8 cellular contexts compared by ENCODE assay signal in genomic region chrX:154804957-154805695, GRCh38. TPM values are rescaled to one million over a fixed set of nuclear protein-coding genes. Genes with fewer than 3 reads are reported as not detected.
DNase-seq lines count a peak whose midpoint lies in the region; ATAC-seq, FAIRE-seq and TF ChIP-seq lines count a peak whose summit lies in the region.

Gene MPP1 (minus strand): TSS chrX:154805485. CDS start chrX:154805373, 112 bp downstream.

- H2AFZ ChIP-seq in keratinocyte (ENCODE audit: control insufficient read depth, low read length) = peak within 1 kb of the TSS; percentile 78

- no peak for FAIRE-seq in keratinocyte (lab: Jason Lieb, UNC)

- ATAC-seq in HG02763 (IDR thresholded peaks at IDR 0.05; ENCODE audit: unreplicated experiment) = peak; percentile 91
- ATAC-seq in activated CD4-positive, CD25-positive, alpha-beta regulatory T cell treated with anti-CD3 and anti-CD28 coated beads, Interleukin-2, amount 50 U/mL, for 24 hours = peak; percentile 81 to 82

- H3K4me3 ChIP-seq in keratinocyte (ENCODE audit: control insufficient read depth in 2 of 3, extremely low read depth in 1 of 3, insufficient read depth in 2 of 3, low read depth in 1 of 3, low read length in 3 of 3) = peak within 1 kb of the TSS; percentile 46 to 66 (median 52)

- dilution Hi-C loops in keratinocyte (cut with MboI; ENCODE audit: extremely low pct_ligation_motif_present, low sequenced_read_pairs) = no loop called here

- TF ChIP-seq CTCF in keratinocyte (optimal IDR thresholded peaks at IDR 0.05 in 1 of 3, IDR thresholded peaks at IDR 0.05 in 1 of 3, conservative IDR thresholded peaks at IDR 0.05 in 1 of 3; ENCODE audit: extremely low read depth in 1 of 3, insufficient read depth in 2 of 3, low read length in 3 of 3) = no peak

- H3K4me2 ChIP-seq in keratinocyte (ENCODE audit: control insufficient read depth, extremely low read depth, insufficient read depth, low read depth, low read length) = peak within 1 kb of the TSS; percentile 79

- H3K9me1 ChIP-seq in keratinocyte (ENCODE audit: control insufficient read depth, extremely low read depth, insufficient read depth, low read length) = no peaks in the 10 kb centered on the region

- H4K20me1 ChIP-seq in keratinocyte (ENCODE audit: control insufficient read depth, extremely low read depth, insufficient read depth, low read length) = no peaks in the 10 kb centered on the region

- H3K9ac ChIP-seq in keratinocyte (ENCODE audit: control insufficient read depth, extremely low read depth, insufficient read depth, low read length) = peak within 1 kb of the TSS; percentile 52

- no peaks in the 10 kb centered on the region for H3K79me2 ChIP-seq in keratinocyte (ENCODE audit: control insufficient read depth, insufficient read depth, low read length)

- peak; percentile 79 to 91 (median 84) for DNase-seq in NCI-H1417 (lab: John Stamatoyannopoulos, UW)
- DNase-seq in NCI-H1417 treated with DMSO at 0.1 percent for 48 hours (lab: John Stamatoyannopoulos, UW) = no peak
- DNase-seq in NCI-H1930 (lab: John Stamatoyannopoulos, UW) = peak; percentile 17 to 57
- DNase-seq in central memory CD4-positive, alpha-beta T cell = peak; percentile 71
- no peak for DNase-seq in keratinocyte (ENCODE audit: low read depth, low spot score)
- peak; percentile 40 to 60 (median 59) for DNase-seq in stimulated activated CD4-positive, alpha-beta T cell treated with anti-CD3 and anti-CD28 coated beads, Interleukin-12 subunit alpha, Interleukin-12 subunit beta, amount 100 ng/mL, for 48 hours (ENCODE audit: low read depth in 2 of 3, low spot score in 1 of 3)

- H3K27ac ChIP-seq in keratinocyte (ENCODE audit: control insufficient read depth, insufficient read depth, low read length) = no peak within 1 kb of the TSS

- no peaks in the 10 kb centered on the region for H3K27me3 ChIP-seq in keratinocyte (ENCODE audit: control insufficient read depth, extremely low read depth, insufficient read depth, low read length)

- H3K9me3 ChIP-seq in keratinocyte (ENCODE audit: control insufficient read depth, low read depth, low read length) = no peaks in the 10 kb centered on the region

- H3K36me3 ChIP-seq in keratinocyte (ENCODE audit: control insufficient read depth in 2 of 2, extremely low read depth in 1 of 2, insufficient read depth in 2 of 2, low read length in 2 of 2) = no peaks in the 10 kb centered on the region

- H3K4me1 ChIP-seq in keratinocyte (ENCODE audit: control insufficient read depth, extremely low read depth, insufficient read depth, low read length) = peaks cover 7% of the 10 kb centered on the region

RNA-seq across cellular contexts. Expression of gene MPP1, which starts in this region (rescaled TPM):
- 2.3 to 7.4 TPM (median 4.9 TPM) in 3 replicates for polyA plus RNA-seq in keratinocyte
- polyA plus RNA-seq in keratinocyte (2011; ENCODE audit: low read depth) = 1.4 TPM
- 3.4 and 3.8 TPM in 2 replicates for polyA plus RNA-seq in keratinocyte (2011; cell fraction: cytosol; rRNA removed)
- 3.3 and 3.5 TPM in 2 replicates for polyA plus RNA-seq in keratinocyte (2011; cell fraction: nucleus; rRNA removed)
- polyA plus RNA-seq in keratinocyte (2012; ENCODE audit: low replicate concordance) = 0.93 and 5.6 TPM in 2 replicates
- polyA minus RNA-seq in keratinocyte = 4.2 to 7.2 TPM (median 5.5 TPM) in 3 replicates
- 4.0 TPM for polyA minus RNA-seq in keratinocyte (2011; cell fraction: cytosol; rRNA and poly(A)+ RNA removed)
- 1.2 and 2.2 TPM in 2 replicates for polyA minus RNA-seq in keratinocyte (2011; cell fraction: nucleus; rRNA and poly(A)+ RNA removed)

Comparison
In these comparisons a context has a peak if more than half of its experiments do, and no peak if none do; other contexts are left out.
1. DNase-seq: peak in NCI-H1417 (3 of 3), NCI-H1930 (2 of 2), central memory CD4-positive, alpha-beta T cell (single experiment) and stimulated activated CD4-positive, alpha-beta T cell treated with anti-CD3 and anti-CD28 coated beads, Interleukin-12 subunit alpha, Interleukin-12 subunit beta, amount 100 ng/mL, for 48 hours (3 of 3); none in NCI-H1417 treated with DMSO at 0.1 percent for 48 hours (single experiment) and keratinocyte (single experiment).